ENCODE assay signal across 25 cellular contexts in genomic region chr7:72446131-72446530, GRCh38. TPM values are rescaled to one million over a fixed set of nuclear protein-coding genes. Genes with fewer than 3 reads are reported as not detected.
"Had no signal": no experiment of that assay in that cellular context is flagged by ENCODE, and none has a peak within 500 bp of the region (broad histone marks: within the 10 kb centered on the region; RNA-seq: fewer than 3 reads in every experiment).

No MANE protein-coding gene starts in this region.

- H3K27me3 Mint-ChIP-seq: activated CD4-positive, alpha-beta T cell treated with anti-CD3 and anti-CD28 coated beads, Interleukin-2, amount 10 ng/mL, durations not matched to agents 7 days and 5 days had no signal

- DNase-seq: activated CD4-positive, alpha-beta memory T cell treated with anti-CD3 and anti-CD28 coated beads for 36 hours; activated CD4-positive, alpha-beta T cell treated with anti-CD3 and anti-CD28 coated beads, Interleukin-2, amount 10 ng/mL, durations not matched to agents 7 days and 5 days; activated CD4-positive, CD25-positive, alpha-beta regulatory T cell; activated CD8-positive, alpha-beta memory T cell treated with anti-CD3 and anti-CD28 coated beads for 24 hours; activated effector memory CD4-positive, alpha-beta T cell treated with anti-CD3 and anti-CD28 coated beads, Interleukin-2, amount 50 U/mL, for 16 hours; activated naive CD4-positive, alpha-beta T cell treated with Interleukin-2 at 50 U/mL for 16 hours; activated naive CD8-positive, alpha-beta T cell treated with anti-CD3 and anti-CD28 coated beads, Interleukin-2, amount 50 U/mL, for 24 hours; activated T-cell treated with anti-CD3 and anti-CD28 coated beads, Interleukin-2, amount 50 U/mL, for 4 hours; amniotic stem cell; body of pancreas; NCI-H1930; NCI-H2107; NCI-H2171 treated with DMSO at 0.1 percent for 48 hours; NCI-H226; NCI-H526; NCI-H774; SIG-M5; T-cell had no signal

- H3K9me3 ChIP-seq: ascending aorta, body of pancreas had no signal

- H3K4me1 ChIP-seq: ascending aorta, body of pancreas had no signal

- H3K36me3 Mint-ChIP-seq: activated CD4-positive, alpha-beta memory T cell treated with anti-CD3 and anti-CD28 coated beads for 36 hours; activated naive CD4-positive, alpha-beta T cell treated with anti-CD3 and anti-CD28 coated beads, Interleukin-2, amount 50 U/mL, for 72 hours; T-cell had no signal

- H3K27me3 ChIP-seq: ascending aorta, body of pancreas had no signal

- H3K27ac ChIP-seq: ascending aorta, body of pancreas, VCaP had no signal

- H3K27ac Mint-ChIP-seq: activated CD4-positive, alpha-beta memory T cell treated with anti-CD3 and anti-CD28 coated beads for 36 hours; activated CD4-positive, alpha-beta T cell treated with anti-CD3 and anti-CD28 coated beads, Interleukin-2, amount 10 ng/mL, durations not matched to agents 7 days and 5 days; activated naive CD4-positive, alpha-beta T cell treated with anti-CD3 and anti-CD28 coated beads, Interleukin-2, amount 50 U/mL, for 72 hours; activated naive CD8-positive, alpha-beta T cell treated with anti-CD3 and anti-CD28 coated beads, Interleukin-2, amount 50 U/mL, for 24 hours; T-cell had no signal

- H3K4me1 Mint-ChIP-seq: activated CD4-positive, alpha-beta T cell treated with anti-CD3 and anti-CD28 coated beads, Interleukin-2, amount 10 ng/mL, durations not matched to agents 7 days and 5 days; activated naive CD8-positive, alpha-beta T cell treated with anti-CD3 and anti-CD28 coated beads, Interleukin-2, amount 50 U/mL, for 24 hours had no signal

- H3K9me3 Mint-ChIP-seq: activated CD4-positive, alpha-beta T cell treated with anti-CD3 and anti-CD28 coated beads, Interleukin-2, amount 10 ng/mL, durations not matched to agents 7 days and 5 days; activated naive CD4-positive, alpha-beta T cell treated with anti-CD3 and anti-CD28 coated beads, Interleukin-2, amount 50 U/mL, for 72 hours; activated naive CD8-positive, alpha-beta T cell treated with anti-CD3 and anti-CD28 coated beads, Interleukin-2, amount 50 U/mL, for 24 hours; activated T-cell treated with anti-CD3 and anti-CD28 coated beads, Interleukin-2, amount 50 U/mL, for 4 hours; T-cell had no signal

- H3K4me3 ChIP-seq: ascending aorta, body of pancreas had no signal

- H3K4me3 Mint-ChIP-seq: activated CD4-positive, alpha-beta memory T cell treated with anti-CD3 and anti-CD28 coated beads for 36 hours; activated CD4-positive, alpha-beta T cell treated with anti-CD3 and anti-CD28 coated beads, Interleukin-2, amount 10 ng/mL, durations not matched to agents 7 days and 5 days; activated naive CD8-positive, alpha-beta T cell treated with anti-CD3 and anti-CD28 coated beads, Interleukin-2, amount 50 U/mL, for 24 hours; activated T-cell treated with anti-CD3 and anti-CD28 coated beads, Interleukin-2, amount 50 U/mL, for 4 hours; T-cell had no signal

- H3K36me3 ChIP-seq: ascending aorta had no signal

RNA-seq across cellular contexts. Expression of gene CALN1, which starts 34.0 kb away (rescaled TPM):
- total RNA-seq: activated CD4-positive, alpha-beta memory T cell treated with anti-CD3 and anti-CD28 coated beads for 36 hours; activated CD4-positive, alpha-beta T cell treated with anti-CD3 and anti-CD28 coated beads, Interleukin-2, amount 10 ng/mL, durations not matched to agents 7 days and 5 days; activated naive CD4-positive, alpha-beta T cell treated with anti-CD3 and anti-CD28 coated beads, Interleukin-2, amount 50 U/mL, for 72 hours; NCI-H460; OCI-LY7; RPMI7951; T-helper 2 cell treated with Interferon-gamma antibody and Interleukin-4, amounts not matched to agents 100 ng/mL and 5 ng/mL, for 36 hours had no signal
